1 cellular context compared by ENCODE assay signal in the genomic region with DNA sequence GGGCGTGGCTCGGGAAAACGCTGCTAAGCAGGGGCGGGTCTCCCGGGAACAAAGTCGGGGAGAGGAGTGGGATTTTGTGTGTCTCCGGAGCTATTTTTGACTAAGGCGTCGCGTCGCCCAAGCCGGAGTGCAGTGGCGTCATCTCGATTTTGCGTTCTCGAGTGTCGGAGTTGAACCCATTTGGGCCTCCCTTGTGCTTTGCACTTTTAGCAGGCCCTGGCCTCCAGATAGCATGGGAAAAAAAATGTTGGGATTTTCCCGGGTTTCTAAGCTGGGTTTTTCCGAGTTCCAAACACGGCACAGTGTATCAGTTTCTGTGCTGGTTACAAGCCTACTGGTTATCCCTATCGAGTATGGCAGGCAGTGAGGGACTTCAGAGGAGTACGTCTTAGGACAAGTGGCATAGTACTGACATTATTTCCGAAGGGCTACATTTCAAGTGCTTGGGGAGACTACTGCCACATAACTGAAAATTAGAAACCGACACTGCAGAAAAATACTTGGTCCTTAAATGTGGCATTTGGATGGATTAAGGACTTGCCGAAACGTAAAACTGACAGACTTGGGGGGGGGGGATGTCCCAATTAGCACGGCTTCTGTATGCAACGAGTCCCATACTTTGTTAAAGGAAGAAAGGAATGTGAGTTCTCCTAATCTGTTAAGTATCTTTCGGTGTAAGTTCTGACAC.
TF ChIP-seq lines count a peak whose summit lies in the region.

No MANE protein-coding gene starts in this region.

TF ChIP-seq in HepG2, 621 proteins besides CTCF, POLR2A, EP300 and RAD21 (continued from another document and continues in another):
- TF ChIP-seq, protein P1, sequence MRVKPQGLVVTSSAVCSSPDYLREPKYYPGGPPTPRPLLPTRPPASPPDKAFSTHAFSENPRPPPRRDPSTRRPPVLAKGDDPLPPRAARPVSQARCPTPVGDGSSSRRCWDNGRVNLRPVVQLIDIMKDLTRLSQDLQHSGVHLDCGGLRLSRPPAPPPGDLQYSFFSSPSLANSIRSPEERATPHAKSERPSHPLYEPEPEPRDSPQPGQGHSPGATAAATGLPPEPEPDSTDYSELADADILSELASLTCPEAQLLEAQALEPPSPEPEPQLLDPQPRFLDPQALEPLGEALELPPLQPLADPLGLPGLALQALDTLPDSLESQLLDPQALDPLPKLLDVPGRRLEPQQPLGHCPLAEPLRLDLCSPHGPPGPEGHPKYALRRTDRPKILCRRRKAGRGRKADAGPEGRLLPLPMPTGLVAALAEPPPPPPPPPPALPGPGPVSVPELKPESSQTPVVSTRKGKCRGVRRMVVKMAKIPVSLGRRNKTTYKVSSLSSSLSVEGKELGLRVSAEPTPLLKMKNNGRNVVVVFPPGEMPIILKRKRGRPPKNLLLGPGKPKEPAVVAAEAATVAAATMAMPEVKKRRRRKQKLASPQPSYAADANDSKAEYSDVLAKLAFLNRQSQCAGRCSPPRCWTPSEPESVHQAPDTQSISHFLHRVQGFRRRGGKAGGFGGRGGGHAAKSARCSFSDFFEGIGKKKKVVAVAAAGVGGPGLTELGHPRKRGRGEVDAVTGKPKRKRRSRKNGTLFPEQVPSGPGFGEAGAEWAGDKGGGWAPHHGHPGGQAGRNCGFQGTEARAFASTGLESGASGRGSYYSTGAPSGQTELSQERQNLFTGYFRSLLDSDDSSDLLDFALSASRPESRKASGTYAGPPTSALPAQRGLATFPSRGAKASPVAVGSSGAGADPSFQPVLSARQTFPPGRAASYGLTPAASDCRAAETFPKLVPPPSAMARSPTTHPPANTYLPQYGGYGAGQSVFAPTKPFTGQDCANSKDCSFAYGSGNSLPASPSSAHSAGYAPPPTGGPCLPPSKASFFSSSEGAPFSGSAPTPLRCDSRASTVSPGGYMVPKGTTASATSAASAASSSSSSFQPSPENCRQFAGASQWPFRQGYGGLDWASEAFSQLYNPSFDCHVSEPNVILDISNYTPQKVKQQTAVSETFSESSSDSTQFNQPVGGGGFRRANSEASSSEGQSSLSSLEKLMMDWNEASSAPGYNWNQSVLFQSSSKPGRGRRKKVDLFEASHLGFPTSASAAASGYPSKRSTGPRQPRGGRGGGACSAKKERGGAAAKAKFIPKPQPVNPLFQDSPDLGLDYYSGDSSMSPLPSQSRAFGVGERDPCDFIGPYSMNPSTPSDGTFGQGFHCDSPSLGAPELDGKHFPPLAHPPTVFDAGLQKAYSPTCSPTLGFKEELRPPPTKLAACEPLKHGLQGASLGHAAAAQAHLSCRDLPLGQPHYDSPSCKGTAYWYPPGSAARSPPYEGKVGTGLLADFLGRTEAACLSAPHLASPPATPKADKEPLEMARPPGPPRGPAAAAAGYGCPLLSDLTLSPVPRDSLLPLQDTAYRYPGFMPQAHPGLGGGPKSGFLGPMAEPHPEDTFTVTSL (CRISPR knock-in tag; IDR thresholded peaks at IDR 0.05; ENCODE audit: borderline replicate concordance): no peak
- TF ChIP-seq, protein P2, sequence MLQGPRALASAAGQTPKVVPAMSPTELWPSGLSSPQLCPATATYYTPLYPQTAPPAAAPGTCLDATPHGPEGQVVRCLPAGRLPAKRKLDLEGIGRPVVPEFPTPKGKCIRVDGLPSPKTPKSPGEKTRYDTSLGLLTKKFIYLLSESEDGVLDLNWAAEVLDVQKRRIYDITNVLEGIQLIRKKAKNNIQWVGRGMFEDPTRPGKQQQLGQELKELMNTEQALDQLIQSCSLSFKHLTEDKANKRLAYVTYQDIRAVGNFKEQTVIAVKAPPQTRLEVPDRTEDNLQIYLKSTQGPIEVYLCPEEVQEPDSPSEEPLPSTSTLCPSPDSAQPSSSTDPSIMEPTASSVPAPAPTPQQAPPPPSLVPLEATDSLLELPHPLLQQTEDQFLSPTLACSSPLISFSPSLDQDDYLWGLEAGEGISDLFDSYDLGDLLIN (CRISPR knock-in tag; IDR thresholded peaks at IDR 0.05; ENCODE audit: borderline replicate concordance): no peak; the same call in 1 of the 2 replicates
- no peak for TF ChIP-seq ZNF569 (CRISPR knock-in tag; IDR thresholded peaks at IDR 0.05; ENCODE audit: borderline replicate concordance)
- TF ChIP-seq RARG (CRISPR knock-in tag; IDR thresholded peaks at IDR 0.05; ENCODE audit: low read depth): no peak
- no peak for TF ChIP-seq ZNF724P (CRISPR knock-in tag; IDR thresholded peaks at IDR 0.05; ENCODE audit: borderline replicate concordance)
- no peak for TF ChIP-seq THAP11 (CRISPR knock-in tag; IDR thresholded peaks at IDR 0.05)
- TF ChIP-seq, protein P3, sequence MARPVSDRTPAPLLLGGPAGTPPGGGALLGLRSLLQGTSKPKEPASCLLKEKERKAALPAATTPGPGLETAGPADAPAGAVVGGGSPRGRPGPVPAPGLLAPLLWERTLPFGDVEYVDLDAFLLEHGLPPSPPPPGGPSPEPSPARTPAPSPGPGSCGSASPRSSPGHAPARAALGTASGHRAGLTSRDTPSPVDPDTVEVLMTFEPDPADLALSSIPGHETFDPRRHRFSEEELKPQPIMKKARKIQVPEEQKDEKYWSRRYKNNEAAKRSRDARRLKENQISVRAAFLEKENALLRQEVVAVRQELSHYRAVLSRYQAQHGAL (CRISPR knock-in tag; IDR thresholded peaks at IDR 0.05; ENCODE audit: not compliant biosample characterization): no peak
- peak; percentile 19; the same call in 1 of the 2 replicates for TF ChIP-seq TOE1 (CRISPR knock-in tag; IDR thresholded peaks at IDR 0.05)
- TF ChIP-seq, protein P4, sequence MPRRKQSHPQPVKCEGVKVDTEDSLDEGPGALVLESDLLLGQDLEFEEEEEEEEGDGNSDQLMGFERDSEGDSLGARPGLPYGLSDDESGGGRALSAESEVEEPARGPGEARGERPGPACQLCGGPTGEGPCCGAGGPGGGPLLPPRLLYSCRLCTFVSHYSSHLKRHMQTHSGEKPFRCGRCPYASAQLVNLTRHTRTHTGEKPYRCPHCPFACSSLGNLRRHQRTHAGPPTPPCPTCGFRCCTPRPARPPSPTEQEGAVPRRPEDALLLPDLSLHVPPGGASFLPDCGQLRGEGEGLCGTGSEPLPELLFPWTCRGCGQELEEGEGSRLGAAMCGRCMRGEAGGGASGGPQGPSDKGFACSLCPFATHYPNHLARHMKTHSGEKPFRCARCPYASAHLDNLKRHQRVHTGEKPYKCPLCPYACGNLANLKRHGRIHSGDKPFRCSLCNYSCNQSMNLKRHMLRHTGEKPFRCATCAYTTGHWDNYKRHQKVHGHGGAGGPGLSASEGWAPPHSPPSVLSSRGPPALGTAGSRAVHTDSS (CRISPR knock-in tag; conservative IDR thresholded peaks at IDR 0.05): no peak
- no peak for TF ChIP-seq ZNF879 (CRISPR knock-in tag; IDR thresholded peaks at IDR 0.05)
- TF ChIP-seq, protein P5, sequence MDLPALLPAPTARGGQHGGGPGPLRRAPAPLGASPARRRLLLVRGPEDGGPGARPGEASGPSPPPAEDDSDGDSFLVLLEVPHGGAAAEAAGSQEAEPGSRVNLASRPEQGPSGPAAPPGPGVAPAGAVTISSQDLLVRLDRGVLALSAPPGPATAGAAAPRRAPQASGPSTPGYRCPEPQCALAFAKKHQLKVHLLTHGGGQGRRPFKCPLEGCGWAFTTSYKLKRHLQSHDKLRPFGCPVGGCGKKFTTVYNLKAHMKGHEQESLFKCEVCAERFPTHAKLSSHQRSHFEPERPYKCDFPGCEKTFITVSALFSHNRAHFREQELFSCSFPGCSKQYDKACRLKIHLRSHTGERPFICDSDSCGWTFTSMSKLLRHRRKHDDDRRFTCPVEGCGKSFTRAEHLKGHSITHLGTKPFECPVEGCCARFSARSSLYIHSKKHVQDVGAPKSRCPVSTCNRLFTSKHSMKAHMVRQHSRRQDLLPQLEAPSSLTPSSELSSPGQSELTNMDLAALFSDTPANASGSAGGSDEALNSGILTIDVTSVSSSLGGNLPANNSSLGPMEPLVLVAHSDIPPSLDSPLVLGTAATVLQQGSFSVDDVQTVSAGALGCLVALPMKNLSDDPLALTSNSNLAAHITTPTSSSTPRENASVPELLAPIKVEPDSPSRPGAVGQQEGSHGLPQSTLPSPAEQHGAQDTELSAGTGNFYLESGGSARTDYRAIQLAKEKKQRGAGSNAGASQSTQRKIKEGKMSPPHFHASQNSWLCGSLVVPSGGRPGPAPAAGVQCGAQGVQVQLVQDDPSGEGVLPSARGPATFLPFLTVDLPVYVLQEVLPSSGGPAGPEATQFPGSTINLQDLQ (CRISPR knock-in tag; IDR thresholded peaks at IDR 0.05): no peak; the same call in 1 of the 2 replicates
- no peak for TF ChIP-seq GTF2F1 (IDR thresholded peaks at IDR 0.05; ENCODE audit: low read length)
- TF ChIP-seq ZFP62 (CRISPR knock-in tag; IDR thresholded peaks at IDR 0.05): no peak
- TF ChIP-seq, protein P6, sequence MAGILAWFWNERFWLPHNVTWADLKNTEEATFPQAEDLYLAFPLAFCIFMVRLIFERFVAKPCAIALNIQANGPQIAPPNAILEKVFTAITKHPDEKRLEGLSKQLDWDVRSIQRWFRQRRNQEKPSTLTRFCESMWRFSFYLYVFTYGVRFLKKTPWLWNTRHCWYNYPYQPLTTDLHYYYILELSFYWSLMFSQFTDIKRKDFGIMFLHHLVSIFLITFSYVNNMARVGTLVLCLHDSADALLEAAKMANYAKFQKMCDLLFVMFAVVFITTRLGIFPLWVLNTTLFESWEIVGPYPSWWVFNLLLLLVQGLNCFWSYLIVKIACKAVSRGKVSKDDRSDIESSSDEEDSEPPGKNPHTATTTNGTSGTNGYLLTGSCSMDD (CRISPR knock-in tag; IDR thresholded peaks at IDR 0.05): no peak
- no peak for TF ChIP-seq MEF2D (CRISPR knock-in tag; IDR thresholded peaks at IDR 0.05)
- no peak for TF ChIP-seq CBX5 (CRISPR knock-in tag; IDR thresholded peaks at IDR 0.05; ENCODE audit: borderline replicate concordance)
- TF ChIP-seq NFKBIZ (CRISPR knock-in tag; IDR thresholded peaks at IDR 0.05): no peak
- no peak; the same call in 1 of the 2 replicates for TF ChIP-seq SIN3B (IDR thresholded peaks at IDR 0.05; ENCODE audit: low read length)
- TF ChIP-seq IKZF4 (CRISPR knock-in tag; IDR thresholded peaks at IDR 0.05; ENCODE audit: borderline replicate concordance, low read depth, not compliant biosample characterization): no peak
- no peak for TF ChIP-seq ZNF629 (CRISPR knock-in tag; conservative IDR thresholded peaks at IDR 0.05)
- TF ChIP-seq ZNF414 (CRISPR knock-in tag; IDR thresholded peaks at IDR 0.05): no peak; the same call in 1 of the 2 replicates
- no peak for TF ChIP-seq ZNF883 (CRISPR knock-in tag; IDR thresholded peaks at IDR 0.05; ENCODE audit: not compliant biosample characterization)
- TF ChIP-seq ZNF18 (CRISPR knock-in tag; IDR thresholded peaks at IDR 0.05; ENCODE audit: insufficient replicate concordance): no peak
- no peak for TF ChIP-seq CBFB (CRISPR knock-in tag; IDR thresholded peaks at IDR 0.05)
- TF ChIP-seq SOX6 (IDR thresholded peaks at IDR 0.05): no peak
- TF ChIP-seq SOX6 (CRISPR knock-in tag; IDR thresholded peaks at IDR 0.05): no peak
- TF ChIP-seq RBM22 (optimal IDR thresholded peaks at IDR 0.05; ENCODE audit: low read length): peak; percentile 100
- TF ChIP-seq KLF11 (CRISPR knock-in tag; IDR thresholded peaks at IDR 0.05): no peak
- TF ChIP-seq AGO1 (IDR thresholded peaks at IDR 0.05; ENCODE audit: low read depth, low read length, poor library complexity, severe bottlenecking): no peak
- TF ChIP-seq SIN3A (IDR thresholded peaks at IDR 0.05; ENCODE audit: borderline replicate concordance, low read depth, low read length): peak; percentile 92
- no peak for TF ChIP-seq ZNF619 (CRISPR knock-in tag; IDR thresholded peaks at IDR 0.05)
- TF ChIP-seq, protein P7, sequence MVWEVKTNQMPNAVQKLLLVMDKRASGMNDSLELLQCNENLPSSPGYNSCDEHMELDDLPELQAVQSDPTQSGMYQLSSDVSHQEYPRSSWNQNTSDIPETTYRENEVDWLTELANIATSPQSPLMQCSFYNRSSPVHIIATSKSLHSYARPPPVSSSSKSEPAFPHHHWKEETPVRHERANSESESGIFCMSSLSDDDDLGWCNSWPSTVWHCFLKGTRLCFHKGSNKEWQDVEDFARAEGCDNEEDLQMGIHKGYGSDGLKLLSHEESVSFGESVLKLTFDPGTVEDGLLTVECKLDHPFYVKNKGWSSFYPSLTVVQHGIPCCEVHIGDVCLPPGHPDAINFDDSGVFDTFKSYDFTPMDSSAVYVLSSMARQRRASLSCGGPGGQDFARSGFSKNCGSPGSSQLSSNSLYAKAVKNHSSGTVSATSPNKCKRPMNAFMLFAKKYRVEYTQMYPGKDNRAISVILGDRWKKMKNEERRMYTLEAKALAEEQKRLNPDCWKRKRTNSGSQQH (CRISPR knock-in tag; IDR thresholded peaks at IDR 0.05; ENCODE audit: low read depth): no peak
- TF ChIP-seq NAIF1 (CRISPR knock-in tag; IDR thresholded peaks at IDR 0.05; ENCODE audit: borderline replicate concordance): no peak
- TF ChIP-seq ZNF775 (CRISPR knock-in tag; IDR thresholded peaks at IDR 0.05; ENCODE audit: borderline replicate concordance): no peak
- TF ChIP-seq SMAD3 (CRISPR knock-in tag; IDR thresholded peaks at IDR 0.05): no peak
- no peak for TF ChIP-seq ZBTB25 (CRISPR knock-in tag; IDR thresholded peaks at IDR 0.05)
- TF ChIP-seq CEBPG (CRISPR knock-in tag; IDR thresholded peaks at IDR 0.05): no peak
- TF ChIP-seq ZZZ3 (CRISPR knock-in tag; IDR thresholded peaks at IDR 0.05; ENCODE audit: borderline replicate concordance): peak; percentile 20
- 0 out of 2 replicates have a peak, but pooled peaks have one; percentile 54 for TF ChIP-seq JUN (CRISPR knock-in tag; IDR thresholded peaks at IDR 0.05)
- no peak for TF ChIP-seq AHR (CRISPR knock-in tag; IDR thresholded peaks at IDR 0.05)
- TF ChIP-seq MBD4 (IDR thresholded peaks at IDR 0.05; ENCODE audit: borderline replicate concordance, low read length): no peak
- no peak for TF ChIP-seq ZFP37 (CRISPR knock-in tag; IDR thresholded peaks at IDR 0.05; ENCODE audit: borderline replicate concordance)
- peak; percentile 73 for TF ChIP-seq HNRNPK (IDR thresholded peaks at IDR 0.05; ENCODE audit: low read depth, low read length, poor library complexity, severe bottlenecking)
